In genomic region chr10:75395955-75396860, GRCh38 we compare ENCODE assay signal across 10 cellular contexts. TPM values are rescaled to one million over a fixed set of nuclear protein-coding genes. Genes with fewer than 3 reads are reported as not detected.
A peak's percentile ranks its signal among the peaks of the same experiment; 100 is the strongest.
DNase-seq lines count a peak whose midpoint lies in the region; ATAC-seq and TF ChIP-seq lines count a peak whose summit lies in the region.
"Had no signal": no experiment of that assay in that cellular context is flagged by ENCODE, and none has a peak within 500 bp of the region (broad histone marks: within the 10 kb centered on the region; RNA-seq: fewer than 3 reads in every experiment).

No MANE protein-coding gene starts in this region.

- 14% methylated on average over 78 of the region's 78 CpGs for WGBS in thymus

- H3K36me3 Mint-ChIP-seq in Calu3 (ENCODE audit: insufficient read depth, unreplicated experiment), result peaks cover 40% of the 10 kb centered on the region
- H3K36me3 Mint-ChIP-seq: activated CD4-positive, alpha-beta memory T cell treated with anti-CD3 and anti-CD28 coated beads for 36 hours had no signal

- intact Hi-C loops in lower lobe of right lung (cut with DNase I), result no loop called here
- intact Hi-C loops in Calu3 (cut with micrococcal nuclease; ENCODE audit: unreplicated experiment), result no loop called here

- H3K4me1 ChIP-seq in lower lobe of right lung (peaks cover 29% of the 10 kb centered on the region), thymus (ENCODE audit: control insufficient read depth, insufficient read depth, low read length) (no peaks in the 10 kb centered on the region)

- no peak overlapping the region for H3K27ac Mint-ChIP-seq in Calu3 (ENCODE audit: unreplicated experiment)
- H3K27ac Mint-ChIP-seq: activated CD4-positive, alpha-beta memory T cell treated with anti-CD3 and anti-CD28 coated beads for 36 hours had no signal

- no peak overlapping the region for H3K4me3 Mint-ChIP-seq in Calu3 (ENCODE audit: low read depth, unreplicated experiment)
- H3K4me3 Mint-ChIP-seq: activated CD4-positive, alpha-beta memory T cell treated with anti-CD3 and anti-CD28 coated beads for 36 hours had no signal

- H3K4me3 ChIP-seq in epithelial cell of esophagus (ENCODE audit: low read length) (peak overlapping the region; percentile 96), lower lobe of right lung (peak overlapping the region; percentile 93), thymus (ENCODE audit: low read length) (peak overlapping the region; percentile 29), WERI-Rb-1 (ENCODE audit: low read depth, low read length) (no peak overlapping the region)

- no peaks in the 10 kb centered on the region for H3K9me3 ChIP-seq in lower lobe of right lung
- no peaks in the 10 kb centered on the region for H3K9me3 ChIP-seq in thymus (ENCODE audit: control insufficient read depth)
- H3K9me3 ChIP-seq in WERI-Rb-1 (ENCODE audit: severe bottlenecking), result no peaks in the 10 kb centered on the region

- no peaks in the 10 kb centered on the region for H3K9me3 Mint-ChIP-seq in Calu3 (ENCODE audit: low read depth, unreplicated experiment)
- H3K9me3 Mint-ChIP-seq: activated CD4-positive, alpha-beta memory T cell treated with anti-CD3 and anti-CD28 coated beads for 36 hours had no signal

- H3K4me1 Mint-ChIP-seq in Calu3 (ENCODE audit: low read depth, unreplicated experiment), result no peaks in the 10 kb centered on the region

- CTCF ChIA-PET in Calu3 (lab: Charles Lee), result no interaction called here

- H3K27ac ChIP-seq in lower lobe of right lung, result peak overlapping the region; percentile 97
- H3K27ac ChIP-seq in thymus (ENCODE audit: low read depth), result peak overlapping the region; percentile 68
- H3K27ac ChIP-seq in WERI-Rb-1, result no peak overlapping the region

- ATAC-seq in lower lobe of right lung, result peak; percentile 4 to 31
- ATAC-seq in HG03095 (IDR thresholded peaks at IDR 0.05; ENCODE audit: unreplicated experiment), result no peak

- TF ChIP-seq CTCF in epithelial cell of esophagus (IDR thresholded peaks at IDR 0.05; ENCODE audit: insufficient read depth, low read depth, low read length, missing control alignments) (no peak), lower lobe of right lung (IDR thresholded peaks at IDR 0.05) (no peak), WERI-Rb-1 (IDR thresholded peaks at IDR 0.05; ENCODE audit: low read depth, low read length) (no peak), Calu3 (IDR thresholded peaks at IDR 0.05; ENCODE audit: unreplicated experiment) (no peak)

- no TSS peak for BruUV-seq in Calu3 (replicated peaks; lab: Mats Ljungman, UMichigan)

- H3K27me3 Mint-ChIP-seq in Calu3 (ENCODE audit: unreplicated experiment), result peaks cover 7% of the 10 kb centered on the region

- H3K27me3 ChIP-seq in lower lobe of right lung (ENCODE audit: low read depth) (peaks cover 13% of the 10 kb centered on the region), thymus (ENCODE audit: control insufficient read depth, insufficient read depth) (peaks cover 59% of the 10 kb centered on the region), WERI-Rb-1 (ENCODE audit: insufficient read depth, low read depth, severe bottlenecking) (no peaks in the 10 kb centered on the region)

- H3K36me3 ChIP-seq in lower lobe of right lung, result peaks cover 16% of the 10 kb centered on the region
- H3K36me3 ChIP-seq in thymus (ENCODE audit: control insufficient read depth, insufficient read depth), result no peaks in the 10 kb centered on the region
- peaks cover 21% of the 10 kb centered on the region for H3K36me3 ChIP-seq in WERI-Rb-1

- peak; percentile 48 for DNase-seq in HuH-7.5 (ENCODE audit: low spot score)
- peak; percentile 49 for DNase-seq in epithelial cell of esophagus (ENCODE audit: low read depth)
- DNase-seq in lower lobe of right lung, result peak; percentile 57
- no peak for DNase-seq in WERI-Rb-1
- DNase-seq in Calu3, result no peak
- DNase-seq in NCI-H2107 treated with DMSO at 0.1 percent for 48 hours (lab: John Stamatoyannopoulos, UW; ENCODE audit: unreplicated experiment), result no peak

RNA-seq across cellular contexts. Expression of gene ZNF503, which starts 5.4 kb away (rescaled TPM):
- total RNA-seq in lower lobe of right lung (28.3 TPM), Calu3 (2022) (12.5 and 12.8 TPM in 2 replicates)
- polyA plus RNA-seq in thymus, result 7.7 TPM
- total RNA-seq: OCI-LY7 had no signal

RNA-seq across cellular contexts. Expression of gene LRMDA, which starts 35.2 kb away (rescaled TPM):
- total RNA-seq in lower lobe of right lung (29.9 TPM), Calu3 (2022) (5.5 and 7.6 TPM in 2 replicates)
- 4.6 TPM for polyA plus RNA-seq in thymus
- total RNA-seq: activated CD4-positive, alpha-beta memory T cell treated with anti-CD3 and anti-CD28 coated beads for 36 hours; OCI-LY7 had no signal

Comparison
In these comparisons a context has a peak if more than half of its experiments do, and no peak if none do; other contexts are left out.
1. DNase-seq: peak in HuH-7.5 (single experiment), epithelial cell of esophagus (single experiment) and lower lobe of right lung (single experiment); none in WERI-Rb-1 (single experiment), Calu3 (single experiment) and NCI-H2107 treated with DMSO at 0.1 percent for 48 hours (single experiment).